In genomic region chr16:48054881-48055601, GRCh38 we compare ENCODE assay signal across 8 cellular contexts.
A peak's percentile ranks its signal among the peaks of the same experiment; 100 is the strongest.
DNase-seq lines count a peak whose midpoint lies in the region; ATAC-seq and TF ChIP-seq lines count a peak whose summit lies in the region.

No MANE protein-coding gene starts in this region.

- peaks cover 31 to 34% of the 10 kb centered on the region in 2 donors for H3K27me3 Mint-ChIP-seq in stimulated activated naive B cell treated with anti-CD40 and anti-IgM and Interleukin-4, amounts not matched to agents 10 μg/mL and 1 μg/mL and 100 μg/mL, for 72 hours

- no peaks in the 10 kb centered on the region for H3K36me3 Mint-ChIP-seq in stimulated activated naive B cell treated with anti-CD40 and anti-IgM and Interleukin-4, amounts not matched to agents 10 μg/mL and 1 μg/mL and 100 μg/mL, for 72 hours

- in situ Hi-C loops in Caki2 (cut with HindIII; ENCODE audit: low pct_unique_long_range_greater_than_20kb, low sequenced_read_pairs): no loop called here

- no peak overlapping the region for H3K4me3 ChIP-seq in SJSA1
- H3K4me3 ChIP-seq in dorsolateral prefrontal cortex: peak overlapping the region; percentile 12 to 72 (median 51)
- no peak overlapping the region for H3K4me3 ChIP-seq in liver (ENCODE audit: low read depth in 1 of 3, low read length in 3 of 3)

- peaks cover 3 to 8% of the 10 kb centered on the region in 2 donors for H3K4me1 Mint-ChIP-seq in stimulated activated naive B cell treated with anti-CD40 and anti-IgM and Interleukin-4, amounts not matched to agents 10 μg/mL and 1 μg/mL and 100 μg/mL, for 72 hours

- intact Hi-C loops in dorsolateral prefrontal cortex (cut with DNase I): loop anchor here (2.0 to 10.0 kb wide), 6 partner anchors 270 to 1020 kb away; partner anchors contain the start of genes ITFG1 (in 1 of the 2), NETO2 (in 1 of the 2) and PHKB (in 1 of the 2)

- no peak overlapping the region for H3K9ac ChIP-seq in liver (ENCODE audit: low read depth in 1 of 2, low read length in 2 of 2)

- TF ChIP-seq CTCF in dorsolateral prefrontal cortex (IDR thresholded peaks at IDR 0.05 in 54 of 56, conservative IDR thresholded peaks at IDR 0.05 in 2 of 56; ENCODE audit: low read depth in 1 of 56, partially characterized antibody in 56 of 56) (peak; percentile 67 to 92 (median 86)), liver (IDR thresholded peaks at IDR 0.05; ENCODE audit: low read depth, low read length, missing input control) (peak; percentile 66)

- no peak overlapping the region for H3K4me3 Mint-ChIP-seq in stimulated activated naive B cell treated with anti-CD40 and anti-IgM and Interleukin-4, amounts not matched to agents 10 μg/mL and 1 μg/mL and 100 μg/mL, for 72 hours

- H3K9me3 ChIP-seq in SJSA1 (replicated peaks) (no peaks in the 10 kb centered on the region), liver (ENCODE audit: control insufficient read depth in 4 of 4, low read length in 3 of 4) (no peaks in the 10 kb centered on the region)

- H3K27me3 ChIP-seq in SJSA1 (replicated peaks) (peaks cover 12% of the 10 kb centered on the region), dorsolateral prefrontal cortex (no peaks in the 10 kb centered on the region), liver (ENCODE audit: control insufficient read depth in 4 of 4, insufficient read depth in 4 of 4, low read length in 3 of 4) (peaks cover 0 to 5% (median 0%) of the 10 kb centered on the region in 4 donors)

- TF ChIP-seq RAD21 in liver (IDR thresholded peaks at IDR 0.05): peak; percentile 82 to 88

- DNase-seq in Caki2 (ENCODE audit: low read depth) (peak; percentile 27), Kasumi-1 (lab: John Stamatoyannopoulos, UW) (peak; percentile 64 to 68), SJSA1 (ENCODE audit: low read depth in 1 of 2, low spot score in 2 of 2) (peak; percentile 27 to 46), dorsolateral prefrontal cortex (peak; percentile 44 to 82 (median 73)), activated gamma-delta T cell treated with Interleukin-2 at 50 U/mL for 16 hours (no peak)
- peak; percentile 13 for DNase-seq in stimulated activated naive B cell treated with anti-CD40 and anti-IgM and Interleukin-4, amounts not matched to agents 10 μg/mL and 1 μg/mL and 100 μg/mL, for 72 hours

- H3K27ac ChIP-seq in SJSA1 (no peak overlapping the region), dorsolateral prefrontal cortex (peak overlapping the region; percentile 41 to 96 (median 88)), liver (ENCODE audit: low read depth in 1 of 2, low read length in 2 of 2) (no peak overlapping the region)

- H3K9me3 Mint-ChIP-seq in stimulated activated naive B cell treated with anti-CD40 and anti-IgM and Interleukin-4, amounts not matched to agents 10 μg/mL and 1 μg/mL and 100 μg/mL, for 72 hours: no peaks in the 10 kb centered on the region

- H3K4me1 ChIP-seq in SJSA1 (replicated peaks) (no peaks in the 10 kb centered on the region), liver (ENCODE audit: control insufficient read depth in 4 of 4, insufficient read depth in 4 of 4, low read length in 3 of 4) (peaks cover 0 to 6% (median 0%) of the 10 kb centered on the region in 4 donors)

- H3K36me3 ChIP-seq in SJSA1 (no peaks in the 10 kb centered on the region), liver (ENCODE audit: control insufficient read depth in 4 of 4, insufficient read depth in 3 of 4, low read depth in 1 of 4, low read length in 3 of 4) (no peaks in the 10 kb centered on the region)

- WGBS in liver: 26% methylated on average over 24 of the region's 24 CpGs

- peak; percentile 88 for ATAC-seq in GM19372 (IDR thresholded peaks at IDR 0.05; ENCODE audit: low read depth, unreplicated experiment)
- ATAC-seq in stimulated activated naive B cell treated with anti-CD40 and anti-IgM and Interleukin-4, amounts not matched to agents 10 μg/mL and 1 μg/mL and 100 μg/mL, for 72 hours (replicated peaks): peak; percentile 84 to 91

- peak overlapping the region; percentile 5 for H3K27ac Mint-ChIP-seq in stimulated activated naive B cell treated with anti-CD40 and anti-IgM and Interleukin-4, amounts not matched to agents 10 μg/mL and 1 μg/mL and 100 μg/mL, for 72 hours

TF ChIP-seq in liver, 16 proteins besides CTCF, POLR2A, EP300 and RAD21:
- TF ChIP-seq FOXA1 (IDR thresholded peaks at IDR 0.05) (no peak), ATF3 (IDR thresholded peaks at IDR 0.05) (no peak), GABPA (IDR thresholded peaks at IDR 0.05 in 1 of 2, conservative IDR thresholded peaks at IDR 0.05 in 1 of 2) (no peak), NR2F2 (IDR thresholded peaks at IDR 0.05) (no peak), YY1 (IDR thresholded peaks at IDR 0.05) (no peak), JUND (IDR thresholded peaks at IDR 0.05) (no peak)

Comparison
In these comparisons a context has a peak if more than half of its experiments do, and no peak if none do; other contexts are left out.
1. H3K27ac ChIP-seq: peak in dorsolateral prefrontal cortex (59 of 59); none in SJSA1 (single experiment) and liver (0 of 2).
2. H3K4me3 ChIP-seq: peak in dorsolateral prefrontal cortex (59 of 59); none in SJSA1 (single experiment) and liver (0 of 3).